ENCODE assay signal across 15 cellular contexts in the genomic region with DNA sequence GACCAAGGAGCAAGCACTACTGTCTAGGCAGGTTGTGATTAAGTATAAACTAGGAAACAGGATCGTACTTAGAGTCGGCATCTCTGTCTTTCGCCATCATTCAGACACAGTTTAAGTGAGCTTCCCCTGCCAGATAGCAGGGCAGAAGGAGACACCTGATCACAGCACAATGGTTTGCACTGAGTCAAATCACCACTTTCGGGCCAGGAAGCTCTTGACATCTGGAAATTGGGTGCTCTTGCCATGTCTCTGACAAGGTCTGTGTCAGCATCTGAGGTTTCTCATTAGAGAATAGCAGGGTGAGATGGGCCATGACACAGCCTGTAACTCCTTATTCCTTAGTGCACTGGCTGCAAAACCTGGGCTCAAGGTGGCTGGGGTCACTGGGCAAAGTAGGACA. TPM values are rescaled to one million over a fixed set of nuclear protein-coding genes. Genes with fewer than 3 reads are reported as not detected.
A peak's percentile ranks its signal among the peaks of the same experiment; 100 is the strongest.
DNase-seq lines count a peak whose midpoint lies in the region; ATAC-seq and TF ChIP-seq lines count a peak whose summit lies in the region.
"Had no signal": no experiment of that assay in that cellular context is flagged by ENCODE, and none has a peak within 500 bp of the region (broad histone marks: within the 10 kb centered on the region; RNA-seq: fewer than 3 reads in every experiment).

No MANE protein-coding gene starts in this region.

- intact Hi-C loops in left ventricle myocardium inferior (cut with micrococcal nuclease) (no loop called here), cardiac septum (cut with DNase I) (no loop called here)

- no peak for TF ChIP-seq CTCF in left ventricle myocardium inferior (IDR thresholded peaks at IDR 0.05; ENCODE audit: borderline replicate concordance)
- no peak for TF ChIP-seq CTCF in RWPE1 (conservative IDR thresholded peaks at IDR 0.05; ENCODE audit: low read depth)

- H3K9me3 ChIP-seq in left ventricle myocardium inferior (replicated peaks) (no peaks in the 10 kb centered on the region), Karpas-422 (ENCODE audit: low read length) (no peaks in the 10 kb centered on the region)

- CTCF ChIA-PET in RWPE1 (lab: Yijun Ruan, JAX): interaction anchor here (0.6 kb wide), 1 partner anchor 200 kb away, joined by 4 read pairs; no protein-coding TSS in a partner anchor

- H3K79me2 ChIP-seq in Karpas-422 (ENCODE audit: low read length): peaks cover 17% of the 10 kb centered on the region

- H3K4me3 ChIP-seq in left ventricle myocardium inferior (peak overlapping the region; percentile 1), Karpas-422 (ENCODE audit: low read length) (no peak overlapping the region)
- H3K4me3 ChIP-seq: skin epidermis had no signal

- H3K4me2 ChIP-seq in Karpas-422 (ENCODE audit: low read depth, low read length, poor library complexity, severe bottlenecking): no peak overlapping the region

- no peak for DNase-seq in left ventricle myocardium inferior
- no peak for DNase-seq in cardiac septum (ENCODE audit: low spot score)
- no peak for DNase-seq in RWPE1 (ENCODE audit: low spot score)
- DNase-seq in HuH-7.5 (ENCODE audit: low spot score): no peak
- no peak for DNase-seq in Karpas-422
- DNase-seq in DMS 273 treated with DMSO at 0.1 percent for 48 hours (lab: John Stamatoyannopoulos, UW): no peak
- DNase-seq in KBM-7: no peak
- DNase-seq: activated effector memory CD4-positive, alpha-beta T cell treated with Interleukin-2 at 50 U/mL for 16 hours; naive thymus-derived CD4-positive, alpha-beta T cell; NCI-H1417 treated with DMSO at 0.1 percent for 48 hours; NCI-H748 treated with DMSO at 0.1 percent for 48 hours; trophoblast cell had no signal

- H3K27ac ChIP-seq in left ventricle myocardium inferior (replicated peaks) (peak overlapping the region; percentile 96), RWPE1 (peak overlapping the region; percentile 31), Karpas-422 (ENCODE audit: low read length) (no peak overlapping the region)

- H4K20me1 ChIP-seq in Karpas-422 (ENCODE audit: insufficient read depth, low read depth, low read length): peaks cover 24% of the 10 kb centered on the region

- peaks cover 87% of the 10 kb centered on the region for H3K4me1 ChIP-seq in left ventricle myocardium inferior
- H3K4me1 ChIP-seq in Karpas-422 (ENCODE audit: low read length): peaks cover 78% of the 10 kb centered on the region

- ATAC-seq in HG02623 (IDR thresholded peaks at IDR 0.05; ENCODE audit: unreplicated experiment): peak; percentile 29
- ATAC-seq: naive thymus-derived CD4-positive, alpha-beta T cell; WTC11 had no signal

- no peaks in the 10 kb centered on the region for H3K27me3 ChIP-seq in left ventricle myocardium inferior (ENCODE audit: low read depth)
- H3K27me3 ChIP-seq in Karpas-422 (ENCODE audit: low read length): no peaks in the 10 kb centered on the region

- no peaks in the 10 kb centered on the region for H3K9me2 ChIP-seq in Karpas-422 (replicated peaks; ENCODE audit: insufficient read depth, low read length)

- POLR2A ChIA-PET in RWPE1 (lab: Yijun Ruan, JAX; ENCODE audit: low non-redundant PET): no interaction called here

- H3K9ac ChIP-seq in Karpas-422 (ENCODE audit: low read length): no peak overlapping the region

- no peak overlapping the region for H2AFZ ChIP-seq in Karpas-422 (ENCODE audit: low read length)

- in situ Hi-C loops in KBM-7 (cut with MboI; ENCODE audit: low pct_unique_long_range_greater_than_20kb, low sequenced_read_pairs): no loop called here

- no peaks in the 10 kb centered on the region for H3K36me3 ChIP-seq in left ventricle myocardium inferior
- H3K36me3 ChIP-seq in Karpas-422 (ENCODE audit: insufficient read depth, low read length): no peaks in the 10 kb centered on the region

RNA-seq across cellular contexts. Expression of a gene that starts 8.3 kb away (rescaled TPM):
- total RNA-seq in left ventricle myocardium inferior (5.1 TPM), cardiac septum (2.6 TPM)
- total RNA-seq in Karpas-422 (2014; rRNA removed; shearing (Covaris generic); ENCODE audit: low replicate concordance): 37.0 and 39.9 TPM in 2 replicates
